Comparison of ENCODE assay signal across 7 cellular contexts in genomic region chr10:89426230-89426868, GRCh38. TPM values are rescaled to one million over a fixed set of nuclear protein-coding genes. Genes with fewer than 3 reads are reported as not detected.
DNase-seq lines count a peak whose midpoint lies in the region; ATAC-seq, FAIRE-seq and TF ChIP-seq lines count a peak whose summit lies in the region.

No MANE protein-coding gene starts in this region.

- CTCF ChIA-PET in endothelial cell of umbilical vein (lab: Charles Lee) = interaction anchor here (2.8 to 5.8 kb wide), 2 partner anchors 136 to 139 kb away, joined by 16 to 41 read pairs; no protein-coding TSS in a partner anchor

- TF ChIP-seq CTCF in Peyer's patch (IDR thresholded peaks at IDR 0.05) (peak; percentile 44 to 88 (median 76)), endothelial cell of umbilical vein (IDR thresholded peaks at IDR 0.05; ENCODE audit: extremely low read depth in 1 of 2, insufficient read depth in 1 of 2, low read depth in 1 of 2, low read length in 2 of 2) (peak; percentile 58), mucosa of descending colon (IDR thresholded peaks at IDR 0.05) (no peak)

- H3K4me1 ChIP-seq in Peyer's patch = no peaks in the 10 kb centered on the region
- H3K4me1 ChIP-seq in endothelial cell of umbilical vein (ENCODE audit: control insufficient read depth, extremely low read depth, insufficient read depth, low read length) = no peaks in the 10 kb centered on the region
- no peaks in the 10 kb centered on the region for H3K4me1 ChIP-seq in mucosa of descending colon (ENCODE audit: low read depth)

- H3K27me3 ChIP-seq in Peyer's patch (no peaks in the 10 kb centered on the region), endothelial cell of umbilical vein (ENCODE audit: control insufficient read depth in 2 of 2, insufficient read depth in 2 of 2, low read length in 2 of 2) (no peaks in the 10 kb centered on the region), MG63 (no peaks in the 10 kb centered on the region)

- TF ChIP-seq POLR2A in Peyer's patch (IDR thresholded peaks at IDR 0.05) = no peak
- TF ChIP-seq POLR2A in endothelial cell of umbilical vein (IDR thresholded peaks at IDR 0.05; ENCODE audit: low read depth, low read length) = no peak

- H2AFZ ChIP-seq in endothelial cell of umbilical vein (ENCODE audit: low read depth, low read length) = no peak overlapping the region

- intact Hi-C loops in endothelial cell of umbilical vein (cut with micrococcal nuclease) (loop anchor here (1.0 to 2.0 kb wide), 3 partner anchors 138 to 367 kb away; partner anchors contain the start of gene KIF20B), mucosa of descending colon (cut with DNase I, micrococcal nuclease) (loop anchor here (2.0 kb wide), 1 partner anchor 138 kb away; no protein-coding TSS in a partner anchor)

- H3K79me2 ChIP-seq in endothelial cell of umbilical vein (ENCODE audit: control insufficient read depth, insufficient read depth, low read length) = no peaks in the 10 kb centered on the region

- dilution Hi-C loops in endothelial cell of umbilical vein (cut with MboI; ENCODE audit: extremely low pct_ligation_motif_present, low sequenced_read_pairs) = no loop called here

- no peak overlapping the region for H3K9ac ChIP-seq in endothelial cell of umbilical vein (replicated peaks; ENCODE audit: extremely low read depth, insufficient read depth, low read length)

- H3K4me3 ChIP-seq in Peyer's patch = no peak overlapping the region
- no peak overlapping the region for H3K4me3 ChIP-seq in endothelial cell of umbilical vein (replicated peaks in 1 of 3; ENCODE audit: insufficient read depth in 1 of 3, low read depth in 1 of 3, low read length in 3 of 3)
- no peak overlapping the region for H3K4me3 ChIP-seq in mucosa of descending colon
- no peak overlapping the region for H3K4me3 ChIP-seq in MG63

- no peaks in the 10 kb centered on the region for H3K9me3 ChIP-seq in Peyer's patch
- no peaks in the 10 kb centered on the region for H3K9me3 ChIP-seq in endothelial cell of umbilical vein (replicated peaks; ENCODE audit: control insufficient read depth, insufficient read depth, low read length)
- H3K9me3 ChIP-seq in mucosa of descending colon = no peaks in the 10 kb centered on the region
- H3K9me3 ChIP-seq in MG63 = no peaks in the 10 kb centered on the region

- DNase-seq in EL = peak; percentile 66
- peak in 1 of 3 donors; percentile 62 for DNase-seq in Peyer's patch
- peak; percentile 56 for DNase-seq in endothelial cell of umbilical vein (ENCODE audit: low read depth, low spot score)
- peak in 1 of 3 donors; percentile 50 for DNase-seq in mucosa of descending colon
- no peak for DNase-seq in MG63
- no peak for DNase-seq in NCI-H187 (lab: John Stamatoyannopoulos, UW)

- peak; percentile 80 for FAIRE-seq in endothelial cell of umbilical vein (lab: Jason Lieb, UNC)

- ATAC-seq in HG02759 (IDR thresholded peaks at IDR 0.05; ENCODE audit: unreplicated experiment) (peak; percentile 66), mucosa of descending colon (peak; percentile 72)

- no TSS peak for BruUV-seq in endothelial cell of umbilical vein (replicated peaks; lab: Mats Ljungman, UMichigan)

- POLR2A ChIA-PET in endothelial cell of umbilical vein (lab: Charles Lee) = no interaction called here

- H3K4me2 ChIP-seq in endothelial cell of umbilical vein (ENCODE audit: insufficient read depth, low read length) = no peak overlapping the region

- H3K9me1 ChIP-seq in endothelial cell of umbilical vein (replicated peaks; ENCODE audit: control insufficient read depth, extremely low read depth, insufficient read depth, low read length) = no peaks in the 10 kb centered on the region

- no peak overlapping the region for H3K27ac ChIP-seq in Peyer's patch
- no peak overlapping the region for H3K27ac ChIP-seq in endothelial cell of umbilical vein (ENCODE audit: insufficient read depth, low read depth, low read length)

- H4K20me1 ChIP-seq in endothelial cell of umbilical vein (replicated peaks; ENCODE audit: control insufficient read depth, extremely low read depth, insufficient read depth, low read length) = no peaks in the 10 kb centered on the region

- H3K36me3 ChIP-seq in Peyer's patch = no peaks in the 10 kb centered on the region
- H3K36me3 ChIP-seq in endothelial cell of umbilical vein (ENCODE audit: control insufficient read depth in 2 of 2, extremely low read depth in 1 of 2, insufficient read depth in 2 of 2, low read length in 2 of 2) = no peaks in the 10 kb centered on the region
- H3K36me3 ChIP-seq in mucosa of descending colon (ENCODE audit: low read depth) = no peaks in the 10 kb centered on the region
- peaks cover 2% of the 10 kb centered on the region; the same call in 1 of the 2 replicates for H3K36me3 ChIP-seq in MG63

TF ChIP-seq in endothelial cell of umbilical vein, 7 proteins besides CTCF, POLR2A, EP300 and RAD21:
- TF ChIP-seq EZH2 (IDR thresholded peaks at IDR 0.05; ENCODE audit: borderline replicate concordance, low read depth, low read length, severe bottlenecking) (no peak), FOS (IDR thresholded peaks at IDR 0.05; ENCODE audit: borderline replicate concordance, insufficient read depth, low read length) (no peak)

RNA-seq across cellular contexts. Expression of gene IFIT5, which starts 12.0 kb away (rescaled TPM):
- 10 to 100 TPM in 3 of 4 donors, 1 to 10 TPM in 1; 7.2 to 15.6 (median 12.6) TPM for total RNA-seq in Peyer's patch
- total RNA-seq in endothelial cell of umbilical vein = 3.2 and 4.0 TPM in 2 replicates
- 0.97 and 1.0 TPM in 2 replicates for polyA plus RNA-seq in endothelial cell of umbilical vein
- polyA plus RNA-seq in endothelial cell of umbilical vein (2011; cell fraction: cytosol; rRNA removed) = 1.3 and 1.4 TPM in 2 replicates
- polyA plus RNA-seq in endothelial cell of umbilical vein (2011; cell fraction: nucleus; rRNA removed) = 0.55 and 0.70 TPM in 2 replicates
- polyA plus RNA-seq in endothelial cell of umbilical vein (2012) = 0.49 and 0.56 TPM in 2 replicates
- 1.3 and 1.7 TPM in 2 replicates for polyA minus RNA-seq in endothelial cell of umbilical vein
- 1.0 TPM for polyA minus RNA-seq in endothelial cell of umbilical vein (2011; cell fraction: cytosol; rRNA and poly(A)+ RNA removed)
- polyA minus RNA-seq in endothelial cell of umbilical vein (2011; cell fraction: nucleus; rRNA and poly(A)+ RNA removed) = 1.0 and 1.3 TPM in 2 replicates
- total RNA-seq in mucosa of descending colon = 10 to 100 TPM in 2 of 3 donors, 1 to 10 TPM in 1; 9.8 to 19.1 (median 12.9) TPM
- total RNA-seq in MG63 (2014; rRNA removed; shearing (Covaris generic); ENCODE audit: low replicate concordance) = 15.2 and 18.9 TPM in 2 replicates

RNA-seq across cellular contexts. Expression of gene IFIT1, which starts 33.9 kb away (rescaled TPM):
- total RNA-seq in Peyer's patch = 1 to 10 TPM; 3.3 to 9.3 (median 6.8) TPM
- 0.39 and 0.75 TPM in 2 replicates for total RNA-seq in endothelial cell of umbilical vein
- polyA plus RNA-seq in endothelial cell of umbilical vein = 0.51 and 0.57 TPM in 2 replicates
- 0.63 and 0.82 TPM in 2 replicates for polyA plus RNA-seq in endothelial cell of umbilical vein (2011; cell fraction: cytosol; rRNA removed)
- 0.60 and 0.66 TPM in 2 replicates for polyA plus RNA-seq in endothelial cell of umbilical vein (2011; cell fraction: nucleus; rRNA removed)
- polyA plus RNA-seq in endothelial cell of umbilical vein (2012) = 1.2 and 1.6 TPM in 2 replicates
- polyA minus RNA-seq in endothelial cell of umbilical vein = 0.51 and 0.68 TPM in 2 replicates
- 1.0 TPM for polyA minus RNA-seq in endothelial cell of umbilical vein (2011; cell fraction: cytosol; rRNA and poly(A)+ RNA removed)
- polyA minus RNA-seq in endothelial cell of umbilical vein (2011; cell fraction: nucleus; rRNA and poly(A)+ RNA removed) = 0.10 TPM in 1 of 2 replicates, not detected in the other
- 10 to 100 TPM in 1 of 3 donors, 1 to 10 TPM in 2; 6.2 to 21.5 (median 8.3) TPM for total RNA-seq in mucosa of descending colon
- total RNA-seq in MG63 (2014; rRNA removed; shearing (Covaris generic); ENCODE audit: low replicate concordance) = 40.8 and 44.7 TPM in 2 replicates

RNA-seq across cellular contexts. Expression of gene IFIT1B, which starts 48.5 kb away (rescaled TPM):
- total RNA-seq in Peyer's patch = not detected
- not detected in 2 replicates for total RNA-seq in endothelial cell of umbilical vein
- not detected in 2 replicates for polyA plus RNA-seq in endothelial cell of umbilical vein
- not detected in 2 replicates for polyA plus RNA-seq in endothelial cell of umbilical vein (2011; cell fraction: cytosol; rRNA removed)
- not detected in 2 replicates for polyA plus RNA-seq in endothelial cell of umbilical vein (2011; cell fraction: nucleus; rRNA removed)
- polyA plus RNA-seq in endothelial cell of umbilical vein (2012) = not detected in 2 replicates
- polyA minus RNA-seq in endothelial cell of umbilical vein = not detected in 2 replicates
- polyA minus RNA-seq in endothelial cell of umbilical vein (2011; cell fraction: cytosol; rRNA and poly(A)+ RNA removed) = not detected
- not detected in 2 replicates for polyA minus RNA-seq in endothelial cell of umbilical vein (2011; cell fraction: nucleus; rRNA and poly(A)+ RNA removed)
- not detected for total RNA-seq in mucosa of descending colon
- not detected in 2 replicates for total RNA-seq in MG63 (2014; rRNA removed; shearing (Covaris generic); ENCODE audit: low replicate concordance)

Comparison
In these comparisons a context has a peak if more than half of its experiments do, and no peak if none do; other contexts are left out.
1. DNase-seq: peak in EL (single experiment) and endothelial cell of umbilical vein (single experiment); none in MG63 (single experiment) and NCI-H187 (0 of 2).